8 cellular contexts compared by ENCODE assay signal in the genomic region with DNA sequence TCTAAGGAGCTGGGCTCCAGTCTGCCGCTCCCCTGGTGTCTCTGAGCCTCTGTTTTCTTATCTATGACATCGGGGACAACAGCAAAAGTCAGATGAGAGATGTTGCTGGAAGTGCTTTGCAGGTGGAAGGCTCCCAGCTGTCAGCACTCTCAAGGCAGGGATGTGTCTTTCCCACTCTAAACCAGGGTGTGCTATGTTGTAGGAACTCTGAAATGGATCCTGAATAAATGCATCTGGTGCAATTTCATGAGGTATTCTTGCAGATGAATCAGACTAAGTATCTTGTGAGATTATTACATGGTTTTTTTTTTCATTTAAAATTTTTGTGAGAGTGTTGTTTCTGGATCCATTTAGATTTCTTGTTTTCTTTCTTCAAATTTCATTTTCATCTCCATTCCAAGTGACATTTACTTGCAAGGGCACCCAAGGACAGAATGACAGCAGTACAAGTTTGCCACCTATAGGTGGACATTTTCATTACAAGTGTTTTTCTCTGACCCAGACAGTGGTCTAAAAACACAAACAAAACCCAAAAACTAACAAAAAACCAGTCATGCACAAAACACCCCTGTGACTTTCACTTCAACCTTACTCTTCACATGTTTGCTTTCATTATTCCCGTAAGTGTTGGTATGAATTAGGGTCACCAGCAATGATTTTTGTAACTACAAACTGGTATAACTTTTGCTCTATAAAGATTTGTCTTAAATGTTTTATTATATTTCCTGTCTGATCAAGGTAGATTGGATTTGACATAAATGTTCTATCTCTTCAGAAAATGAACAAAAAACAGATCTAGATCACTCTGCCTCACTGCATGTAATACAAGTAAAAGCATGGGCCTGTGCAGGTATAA. TPM values are rescaled to one million over a fixed set of nuclear protein-coding genes. Genes with fewer than 3 reads are reported as not detected.
DNase-seq lines count a peak whose midpoint lies in the region; ATAC-seq, FAIRE-seq and TF ChIP-seq lines count a peak whose summit lies in the region.

No MANE protein-coding gene starts in this region.

- no peak overlapping the region for H2BK5ac ChIP-seq in H1 (ENCODE audit: low read depth, low read length)
- no peak overlapping the region for H2BK5ac ChIP-seq in neuronal stem cell (ENCODE audit: low read length)

- ATAC-seq in GM18907 (IDR thresholded peaks at IDR 0.05; ENCODE audit: unreplicated experiment) (peak; percentile 52), HG03103 (IDR thresholded peaks at IDR 0.05; ENCODE audit: low read depth, unreplicated experiment) (peak; percentile 58)

- H4K8ac ChIP-seq in H1 (ENCODE audit: extremely low read depth, insufficient read depth, low read length): no peak overlapping the region
- no peak overlapping the region for H4K8ac ChIP-seq in neuronal stem cell (ENCODE audit: low read depth, low read length)

- H4K5ac ChIP-seq in H1 (ENCODE audit: insufficient read length, low read depth, low read length): no peak overlapping the region

- H4K20me1 ChIP-seq in H1 (replicated peaks in 1 of 2; ENCODE audit: control insufficient read depth in 1 of 2, insufficient read depth in 2 of 2, low read length in 2 of 2): no peaks in the 10 kb centered on the region

- no peaks in the 10 kb centered on the region for H3K79me2 ChIP-seq in H1 (ENCODE audit: control insufficient read depth in 1 of 2, insufficient read depth in 2 of 2, low read length in 2 of 2)

- peak; percentile 90 to 92 for TF ChIP-seq RAD21 in H1 (IDR thresholded peaks at IDR 0.05 in 1 of 2, conservative IDR thresholded peaks at IDR 0.05 in 1 of 2; ENCODE audit: low read depth in 2 of 2, low read length in 2 of 2)

- H2BK15ac ChIP-seq in H1 (ENCODE audit: low read length) (no peak overlapping the region), neuronal stem cell (ENCODE audit: low read length) (no peak overlapping the region)

- no peaks in the 10 kb centered on the region; the same call in 1 of the 2 replicates for H3K23me2 ChIP-seq in H1 (ENCODE audit: low read depth, low read length)

- H2BK120ac ChIP-seq in H1 (replicated peaks; ENCODE audit: low read depth, low read length): no peak overlapping the region
- H2BK120ac ChIP-seq in neuronal stem cell (ENCODE audit: low read depth, low read length): no peak overlapping the region

- POLR2A ChIA-PET in H1 (lab: Charles Lee; ENCODE audit: partially characterized antibody): no interaction called here

- no peak overlapping the region for H3K23ac ChIP-seq in H1 (ENCODE audit: insufficient read length)
- no peak overlapping the region for H3K23ac ChIP-seq in neuronal stem cell (ENCODE audit: low read depth, low read length, poor library complexity)

- peak; percentile 86 for FAIRE-seq in H1 (lab: Jason Lieb, UNC)

- H3K4ac ChIP-seq in H1 (replicated peaks; ENCODE audit: insufficient read length, low read depth, low read length) (no peak overlapping the region), neuronal stem cell (ENCODE audit: low read length) (no peak overlapping the region)

- H3K27me3 ChIP-seq in H1 (replicated peaks in 1 of 4; ENCODE audit: control insufficient read depth in 3 of 4, extremely low read depth in 1 of 4, insufficient read depth in 3 of 4, low read length in 3 of 4) (no peaks in the 10 kb centered on the region), neuronal stem cell (ENCODE audit: control insufficient read depth in 3 of 3, insufficient read depth in 3 of 3, low read depth in 1 of 3, low read length in 3 of 3) (peaks cover 0 to 50% (median 0%) of the 10 kb centered on the region in 3 experiments)

- H3K14ac ChIP-seq in H1 (ENCODE audit: insufficient read length) (no peak overlapping the region), neuronal stem cell (ENCODE audit: low read length) (no peak overlapping the region)

- peak; percentile 9 for DNase-seq in CMK (ENCODE audit: low read depth)
- peak; percentile 7 for DNase-seq in NOMO-1 treated with DMSO at 0.1 percent for 48 hours (lab: John Stamatoyannopoulos, UW; ENCODE audit: unreplicated experiment)
- no peak for DNase-seq in H1 (ENCODE audit: low read depth in 1 of 2, low spot score in 2 of 2)
- peak; percentile 41 for DNase-seq in neuronal stem cell (ENCODE audit: low spot score)
- DNase-seq in DMS153 treated with DMSO at 0.1 percent for 48 hours (lab: John Stamatoyannopoulos, UW; ENCODE audit: unreplicated experiment): no peak
- DNase-seq in stimulated activated naive CD4-positive, alpha-beta T cell treated with Interleukin-2 at 50 U/mL for 16 hours (lab: John Stamatoyannopoulos, UW): no peak

- 74% methylated on average over 3 of the region's 3 CpGs; no CpG with 5 or more reads in 1 of the 2 experiments for WGBS in H1 (ENCODE audit: extremely low coverage in 1 of 2, insufficient coverage in 1 of 2, insufficient read length in 1 of 2, insufficient replicate concordance in 2 of 2, low coverage in 1 of 2, low lambda C conversion rate in 2 of 2, missing lambda C conversion rate in 1 of 2), 2 experiments
- WGBS in neuronal stem cell (ENCODE audit: extremely low coverage in 2 of 2, insufficient read length in 2 of 2, insufficient replicate concordance in 1 of 2), 2 donors: no CpG with 5 or more reads among the region's 3 CpGs

- H2BK12ac ChIP-seq in H1 (ENCODE audit: low read depth, low read length): no peak overlapping the region
- H2BK12ac ChIP-seq in neuronal stem cell (ENCODE audit: low read length): no peak overlapping the region

- no peaks in the 10 kb centered on the region for H3K79me1 ChIP-seq in H1 (ENCODE audit: low read depth, low read length)
- no peaks in the 10 kb centered on the region for H3K79me1 ChIP-seq in neuronal stem cell (ENCODE audit: low read depth, low read length)

- H2AK5ac ChIP-seq in H1 (ENCODE audit: low read depth, low read length) (no peak overlapping the region), neuronal stem cell (ENCODE audit: low read depth, low read length) (no peak overlapping the region)

- H3K18ac ChIP-seq in H1 (ENCODE audit: extremely low read depth, low read length): no peak overlapping the region
- no peak overlapping the region for H3K18ac ChIP-seq in neuronal stem cell (ENCODE audit: low read length)

- peak in 2 of 3 experiments; percentile 57 to 70; a peak in 3 of 4 replicates for TF ChIP-seq CTCF in H1 (IDR thresholded peaks at IDR 0.05; ENCODE audit: control extremely low read depth in 1 of 3, insufficient read depth in 1 of 3, low read depth in 1 of 3, low read length in 3 of 3)

- no peak overlapping the region for H4K91ac ChIP-seq in H1 (replicated peaks; ENCODE audit: insufficient read length, low read length)
- H4K91ac ChIP-seq in neuronal stem cell (ENCODE audit: low read depth, low read length, poor library complexity): no peak overlapping the region

- no peak for TF ChIP-seq EP300 in H1 (IDR thresholded peaks at IDR 0.05; ENCODE audit: borderline replicate concordance in 1 of 2, low read depth in 2 of 2, low read length in 2 of 2)

- H3K9me3 ChIP-seq in H1 (ENCODE audit: insufficient read depth in 2 of 2, low read depth in 1 of 2, low read length in 1 of 2) (no peaks in the 10 kb centered on the region), neuronal stem cell (replicated peaks in 1 of 2; ENCODE audit: control insufficient read depth in 2 of 2, insufficient read depth in 1 of 2, low read depth in 1 of 2, low read length in 2 of 2) (peaks cover 0 to 1% of the 10 kb centered on the region in 2 donors)

- H2BK20ac ChIP-seq in H1 (ENCODE audit: low read length): no peak overlapping the region

- H3K4me3 ChIP-seq in H1 (ENCODE audit: extremely low read depth in 1 of 4, insufficient read depth in 2 of 4, low read depth in 3 of 4, low read length in 4 of 4): no peak overlapping the region
- no peak overlapping the region for H3K4me3 ChIP-seq in neuronal stem cell (ENCODE audit: low read length in 2 of 2)

- no peaks in the 10 kb centered on the region for H3K36me3 ChIP-seq in H1 (ENCODE audit: control insufficient read depth in 2 of 4, insufficient read depth in 4 of 4, low read length in 3 of 4)
- H3K36me3 ChIP-seq in neuronal stem cell (replicated peaks in 1 of 2; ENCODE audit: control insufficient read depth in 2 of 2, insufficient read depth in 2 of 2, low read length in 2 of 2): no peaks in the 10 kb centered on the region

- no peak overlapping the region for H2AFZ ChIP-seq in H1 (ENCODE audit: low read length)
- H2AFZ ChIP-seq in neuronal stem cell (ENCODE audit: low read length): no peak overlapping the region

- no peak overlapping the region for H3K4me2 ChIP-seq in H1 (ENCODE audit: insufficient read depth in 1 of 2, low read depth in 2 of 2, low read length in 2 of 2)
- no peak overlapping the region for H3K4me2 ChIP-seq in neuronal stem cell (ENCODE audit: insufficient read depth, low read length, poor library complexity, severe bottlenecking)

- no peak overlapping the region for H3K27ac ChIP-seq in H1 (ENCODE audit: low read depth, low read length)
- H3K27ac ChIP-seq in neuronal stem cell (replicated peaks; ENCODE audit: low read length): no peak overlapping the region

- H3K4me1 ChIP-seq in H1 (replicated peaks in 1 of 4; ENCODE audit: control insufficient read depth in 3 of 4, insufficient read depth in 4 of 4, low read length in 3 of 4): no peaks in the 10 kb centered on the region
- no peaks in the 10 kb centered on the region for H3K4me1 ChIP-seq in neuronal stem cell (ENCODE audit: control insufficient read depth in 2 of 2, insufficient read depth in 1 of 2, low read depth in 1 of 2, low read length in 2 of 2)

- no peak for TF ChIP-seq POLR2A in H1 (IDR thresholded peaks at IDR 0.05; ENCODE audit: control extremely low read depth in 1 of 2, low read depth in 2 of 2, low read length in 2 of 2)

- no peak overlapping the region for H3K56ac ChIP-seq in H1 (replicated peaks; ENCODE audit: insufficient read length, low read depth, low read length)

- H3K9ac ChIP-seq in H1 (replicated peaks in 1 of 4; ENCODE audit: extremely low read depth in 1 of 4, low read depth in 3 of 4, low read length in 3 of 4) (no peak overlapping the region), neuronal stem cell (ENCODE audit: low read depth, low read length, poor library complexity) (no peak overlapping the region)

- CTCF ChIA-PET in H1 (lab: Charles Lee; ENCODE audit: partially characterized antibody): interaction anchor here (0.6 to 4.5 kb wide), 28 partner anchors 8 to 748 kb away, joined by 3 to 29 read pairs (median 4); partner anchors contain the start of gene SIM1

TF ChIP-seq in H1, 55 proteins besides CTCF, POLR2A, EP300 and RAD21 (continues in another document):
- TF ChIP-seq RNF2 (IDR thresholded peaks at IDR 0.05; ENCODE audit: borderline replicate concordance, low read depth, low read length, missing control alignments, poor library complexity, severe bottlenecking): no peak

RNA-seq across cellular contexts. Expression of gene SIM1, which starts 14.7 kb away (rescaled TPM):
- total RNA-seq in H1 (2021; fragmentation: NEBNext Ultra II Directional; extraction: Animal tissue kit (Norgen Biotek cat#: 25700)): 0.39 and 0.61 TPM in 2 replicates
- 0.02 and 0.09 TPM in 2 replicates for polyA plus RNA-seq in H1 (2011; rRNA removed)
- polyA plus RNA-seq in H1 (2011; cell fraction: cytosol; rRNA removed): 0.03 TPM
- 0.11 TPM for polyA plus RNA-seq in H1 (2011; cell fraction: nucleus; rRNA removed)
- polyA plus RNA-seq in H1 (2012, experiment 1 of 2): 0.03 to 0.11 TPM (median 0.06 TPM) in 3 of 4 replicates, not detected in the other
- not detected for polyA plus RNA-seq in H1 (2012, experiment 2 of 2)
- 0.16 TPM for polyA plus RNA-seq in H1 (2013, experiment 1 of 2)
- polyA plus RNA-seq in H1 (2013, experiment 2 of 2): 0.17 TPM
- polyA minus RNA-seq in H1 (2011; rRNA and poly(A)+ RNA removed): 0.10 and 0.13 TPM in 2 replicates
- not detected for polyA minus RNA-seq in H1 (2011; cell fraction: cytosol; rRNA and poly(A)+ RNA removed)
- 0.80 TPM for polyA minus RNA-seq in H1 (2011; cell fraction: nucleus; rRNA and poly(A)+ RNA removed)
- polyA plus RNA-seq in neuronal stem cell (2013, experiment 1 of 2): not detected
- polyA plus RNA-seq in neuronal stem cell (2013, experiment 2 of 2): not detected

Comparison
In these comparisons a context has a peak if more than half of its experiments do, and no peak if none do; other contexts are left out.
1. DNase-seq: peak in CMK (single experiment), NOMO-1 treated with DMSO at 0.1 percent for 48 hours (single experiment) and neuronal stem cell (single experiment); none in H1 (0 of 2), DMS153 treated with DMSO at 0.1 percent for 48 hours (single experiment) and stimulated activated naive CD4-positive, alpha-beta T cell treated with Interleukin-2 at 50 U/mL for 16 hours (single experiment).